In the genomic region with DNA sequence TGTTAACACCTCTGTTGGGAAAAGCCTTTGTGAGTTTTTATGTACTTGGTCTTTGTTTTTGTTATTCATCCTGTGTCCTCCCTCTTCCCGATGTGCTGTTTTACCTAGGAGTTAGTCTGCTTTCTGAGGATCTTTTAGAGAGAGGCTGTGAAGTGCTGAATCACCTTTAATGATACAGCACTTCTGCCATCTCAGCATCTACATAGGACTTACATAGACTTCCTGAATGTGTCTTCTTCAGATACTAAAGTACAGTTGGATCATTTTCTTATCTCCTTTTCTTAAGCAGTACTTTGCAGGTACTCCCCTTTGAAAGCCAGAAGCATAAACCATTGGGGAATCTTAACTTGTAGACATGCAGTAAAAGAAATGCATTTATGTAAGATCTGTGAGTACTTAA, we compare ENCODE assay signal across 20 cellular contexts. TPM values are rescaled to one million over a fixed set of nuclear protein-coding genes. Genes with fewer than 3 reads are reported as not detected.
A peak's percentile ranks its signal among the peaks of the same experiment; 100 is the strongest.
DNase-seq lines count a peak whose midpoint lies in the region; ATAC-seq and TF ChIP-seq lines count a peak whose summit lies in the region.
"Had no signal": no experiment of that assay in that cellular context is flagged by ENCODE, and none has a peak within 500 bp of the region (broad histone marks: within the 10 kb centered on the region; RNA-seq: fewer than 3 reads in every experiment).

No MANE protein-coding gene starts in this region.

- intact Hi-C loops in activated T-helper 1 cell treated with anti-CD3 and anti-CD28 coated beads, Interleukin-12 subunit alpha, Interleukin-12 subunit beta, Interleukin-2, Interleukin-4 antibody, amounts not matched to agents 30 ng/mL and 10 ng/mL and 1 ng/mL, durations not matched to agents 14 hours and 24 hours and 36 hours (cut with micrococcal nuclease): no loop called here
- intact Hi-C loops in adrenal gland (cut with DNase I): no loop called here

- H3K4me1 Mint-ChIP-seq in CD8-positive, alpha-beta memory T cell: peaks cover 20 to 71% (median 36%) of the 10 kb centered on the region in 3 donors
- H3K4me1 Mint-ChIP-seq in GM23338: peaks cover 20% of the 10 kb centered on the region
- peaks cover 42% of the 10 kb centered on the region for H3K4me1 Mint-ChIP-seq in activated T-helper 1 cell treated with anti-CD3 and anti-CD28 coated beads, Interleukin-12 subunit alpha, Interleukin-12 subunit beta, Interleukin-2, Interleukin-4 antibody, amounts not matched to agents 30 ng/mL and 10 ng/mL and 1 ng/mL, durations not matched to agents 14 hours and 24 hours and 36 hours (ENCODE audit: low read depth)

- no peaks in the 10 kb centered on the region for H3K27me3 Mint-ChIP-seq in CD8-positive, alpha-beta memory T cell
- H3K27me3 Mint-ChIP-seq in GM23338 (ENCODE audit: insufficient read depth, low read depth, poor library complexity): peaks cover 2% of the 10 kb centered on the region
- no peaks in the 10 kb centered on the region for H3K27me3 Mint-ChIP-seq in activated T-helper 1 cell treated with anti-CD3 and anti-CD28 coated beads, Interleukin-12 subunit alpha, Interleukin-12 subunit beta, Interleukin-2, Interleukin-4 antibody, amounts not matched to agents 30 ng/mL and 10 ng/mL and 1 ng/mL, durations not matched to agents 14 hours and 24 hours and 36 hours (ENCODE audit: insufficient read depth)
- H3K27me3 Mint-ChIP-seq: activated naive CD8-positive, alpha-beta T cell treated with anti-CD3 and anti-CD28 coated beads, Interleukin-2, amount 10 ng/mL, durations not matched to agents 7 days and 5 days had no signal

- H3K27ac Mint-ChIP-seq in CD8-positive, alpha-beta memory T cell: peak overlapping the region in 6 of 8 donors; percentile 38 to 81 (median 56)
- peak overlapping the region; percentile 91 for H3K27ac Mint-ChIP-seq in GM23338
- H3K27ac Mint-ChIP-seq in activated T-helper 1 cell treated with anti-CD3 and anti-CD28 coated beads, Interleukin-12 subunit alpha, Interleukin-12 subunit beta, Interleukin-2, Interleukin-4 antibody, amounts not matched to agents 30 ng/mL and 10 ng/mL and 1 ng/mL, durations not matched to agents 14 hours and 24 hours and 36 hours: peak overlapping the region; percentile 0
- H3K27ac Mint-ChIP-seq: activated naive CD8-positive, alpha-beta T cell treated with anti-CD3 and anti-CD28 coated beads, Interleukin-2, amount 10 ng/mL, durations not matched to agents 7 days and 5 days had no signal

- H2AFZ ChIP-seq in GM23338: no peak overlapping the region

- CTCF ChIA-PET in CD8-positive, alpha-beta memory T cell (lab: Charles Lee): interaction anchor here (0.9 to 1.9 kb wide), 2 partner anchors 26 to 31 kb away, joined by 3 to 6 read pairs; no protein-coding TSS in a partner anchor

- no peaks in the 10 kb centered on the region for H3K9me3 ChIP-seq in CD8-positive, alpha-beta memory T cell (ENCODE audit: low read length)
- no peaks in the 10 kb centered on the region for H3K9me3 ChIP-seq in adrenal gland (replicated peaks in 1 of 3)
- H3K9me3 ChIP-seq: BE2C, heart right ventricle, psoas muscle, spleen, testis had no signal

- H3K27ac ChIP-seq in CD8-positive, alpha-beta memory T cell (ENCODE audit: low read depth, low read length): no peak overlapping the region
- H3K27ac ChIP-seq in GM23338 (ENCODE audit: low read depth) (no peak overlapping the region), adrenal gland (no peak overlapping the region)
- H3K27ac ChIP-seq: cardiac muscle cell, heart right ventricle, psoas muscle, spleen, testis had no signal

- H4K20me1 ChIP-seq in GM23338 (replicated peaks; ENCODE audit: insufficient read depth): peaks cover 3% of the 10 kb centered on the region; the same call in 1 of the 2 replicates

- H3K27me3 ChIP-seq in CD8-positive, alpha-beta memory T cell (ENCODE audit: insufficient read depth, low read length, poor library complexity, severe bottlenecking): no peaks in the 10 kb centered on the region
- H3K27me3 ChIP-seq in GM23338 (ENCODE audit: insufficient read depth) (no peaks in the 10 kb centered on the region), adrenal gland (no peaks in the 10 kb centered on the region)
- H3K27me3 ChIP-seq: BE2C, cardiac muscle cell, heart right ventricle, spleen, testis had no signal

- H3K9me3 Mint-ChIP-seq in CD8-positive, alpha-beta memory T cell: no peaks in the 10 kb centered on the region
- no peaks in the 10 kb centered on the region for H3K9me3 Mint-ChIP-seq in GM23338
- H3K9me3 Mint-ChIP-seq in activated T-helper 1 cell treated with anti-CD3 and anti-CD28 coated beads, Interleukin-12 subunit alpha, Interleukin-12 subunit beta, Interleukin-2, Interleukin-4 antibody, amounts not matched to agents 30 ng/mL and 10 ng/mL and 1 ng/mL, durations not matched to agents 14 hours and 24 hours and 36 hours: no peaks in the 10 kb centered on the region
- H3K9me3 Mint-ChIP-seq: activated naive CD8-positive, alpha-beta T cell treated with anti-CD3 and anti-CD28 coated beads, Interleukin-2, amount 10 ng/mL, durations not matched to agents 7 days and 5 days had no signal

- no peak overlapping the region for H3K4me3 Mint-ChIP-seq in CD8-positive, alpha-beta memory T cell
- H3K4me3 Mint-ChIP-seq in GM23338: no peak overlapping the region
- no peak overlapping the region for H3K4me3 Mint-ChIP-seq in activated T-helper 1 cell treated with anti-CD3 and anti-CD28 coated beads, Interleukin-12 subunit alpha, Interleukin-12 subunit beta, Interleukin-2, Interleukin-4 antibody, amounts not matched to agents 30 ng/mL and 10 ng/mL and 1 ng/mL, durations not matched to agents 14 hours and 24 hours and 36 hours
- H3K4me3 Mint-ChIP-seq: activated naive CD8-positive, alpha-beta T cell treated with anti-CD3 and anti-CD28 coated beads, Interleukin-2, amount 10 ng/mL, durations not matched to agents 7 days and 5 days had no signal

- TF ChIP-seq CTCF in GM23338 (conservative IDR thresholded peaks at IDR 0.05; ENCODE audit: low read depth in 2 of 2) (no peak), adrenal gland (IDR thresholded peaks at IDR 0.05) (no peak)

- H3K36me3 ChIP-seq in CD8-positive, alpha-beta memory T cell (ENCODE audit: insufficient read depth, low read length): peaks cover 28% of the 10 kb centered on the region
- H3K36me3 ChIP-seq in GM23338 (ENCODE audit: insufficient read depth): peaks cover 20% of the 10 kb centered on the region; the same call in 1 of the 2 replicates
- H3K36me3 ChIP-seq in adrenal gland (replicated peaks in 1 of 2): peaks cover 0 to 53% of the 10 kb centered on the region in 2 donors

- ATAC-seq in GM23338 (peak; percentile 79), esophagus mucosa (no peak)
- ATAC-seq: heart right ventricle, PC-3, psoas muscle had no signal

- DNase-seq in CD8-positive, alpha-beta memory T cell: no peak
- DNase-seq in GM23338 (ENCODE audit: low spot score): peak; percentile 52
- DNase-seq in activated T-helper 1 cell treated with anti-CD3 and anti-CD28 coated beads, Interleukin-12 subunit alpha, Interleukin-12 subunit beta, Interleukin-2, Interleukin-4 antibody, amounts not matched to agents 30 ng/mL and 10 ng/mL and 1 ng/mL, durations not matched to agents 14 hours and 24 hours and 36 hours (ENCODE audit: low spot score): no peak
- DNase-seq in iPS-NIHi7 (ENCODE audit: extremely low spot score): peak; percentile 47
- DNase-seq in adrenal gland: no peak
- no peak for DNase-seq in SKM-1 (lab: John Stamatoyannopoulos, UW; ENCODE audit: unreplicated experiment)
- DNase-seq: activated naive CD8-positive, alpha-beta T cell treated with anti-CD3 and anti-CD28 coated beads, Interleukin-2, amount 10 ng/mL, durations not matched to agents 7 days and 5 days; BE2C; GF-D8; heart right ventricle; kidney; mammary epithelial cell; NCI-H1417 treated with DMSO at 0.1 percent for 48 hours; NCI-H69; PC-3; psoas muscle; spleen; testis had no signal

- no peak overlapping the region for H3K4me3 ChIP-seq in CD8-positive, alpha-beta memory T cell (ENCODE audit: low read length)
- H3K4me3 ChIP-seq in GM23338: no peak overlapping the region
- H3K4me3 ChIP-seq in adrenal gland: no peak overlapping the region
- H3K4me3 ChIP-seq: cardiac muscle cell, heart right ventricle, psoas muscle, spleen, testis had no signal

- 53 to 76% (median 65%) methylated on average over 1 of the region's 1 CpG for WGBS in adrenal gland, 4 donors

- TF ChIP-seq POLR2A in adrenal gland (IDR thresholded peaks at IDR 0.05): no peak

- H3F3A ChIP-seq in GM23338 (replicated peaks; ENCODE audit: low read depth): no peaks in the 10 kb centered on the region

- H3K4me1 ChIP-seq in CD8-positive, alpha-beta memory T cell (ENCODE audit: insufficient read depth, low read length): peaks cover 5% of the 10 kb centered on the region
- H3K4me1 ChIP-seq in GM23338 (ENCODE audit: insufficient read depth) (peaks cover 15% of the 10 kb centered on the region), adrenal gland (replicated peaks in 1 of 2) (no peaks in the 10 kb centered on the region)
- H3K4me1 ChIP-seq: BE2C, psoas muscle had no signal

- POLR2A ChIA-PET in CD8-positive, alpha-beta memory T cell (lab: Charles Lee): no interaction called here

- peaks cover 7 to 93% (median 31%) of the 10 kb centered on the region in 3 donors for H3K36me3 Mint-ChIP-seq in CD8-positive, alpha-beta memory T cell
- H3K36me3 Mint-ChIP-seq in GM23338 (ENCODE audit: low read depth): peaks cover 41% of the 10 kb centered on the region
- peaks cover 71% of the 10 kb centered on the region for H3K36me3 Mint-ChIP-seq in activated T-helper 1 cell treated with anti-CD3 and anti-CD28 coated beads, Interleukin-12 subunit alpha, Interleukin-12 subunit beta, Interleukin-2, Interleukin-4 antibody, amounts not matched to agents 30 ng/mL and 10 ng/mL and 1 ng/mL, durations not matched to agents 14 hours and 24 hours and 36 hours (ENCODE audit: low read depth)

- H3K4me2 ChIP-seq in GM23338: 0 out of 2 replicates have a peak overlapping the region, but pooled peaks have one; percentile 11

- 0 out of 2 replicates have a peak, but pooled peaks cover 5% of the 10 kb centered on the region for H3K9me2 ChIP-seq in GM23338 (ENCODE audit: insufficient read depth)

- H3K79me2 ChIP-seq in GM23338 (replicated peaks; ENCODE audit: insufficient read depth): no peaks in the 10 kb centered on the region; the same call in 1 of the 2 replicates

RNA-seq across cellular contexts. Expression of gene OTULIN, which starts 31.5 kb away (rescaled TPM):
- total RNA-seq in CD8-positive, alpha-beta memory T cell: 10 to 100 TPM; 86.2 to 87.6 TPM
- 28.1 TPM for polyA plus RNA-seq in CD8-positive, alpha-beta memory T cell
- total RNA-seq in GM23338 (2014; rRNA removed; shearing (Covaris generic)): 19.2 and 43.9 TPM in 2 replicates
- 21.2 and 24.3 TPM in 2 replicates for polyA plus RNA-seq in GM23338 (2016; fragmentation: Nextera tagmentation; extraction: Ambion mirVana)
- 57.4 and 58.7 TPM in 2 replicates for total RNA-seq in activated T-helper 1 cell treated with anti-CD3 and anti-CD28 coated beads, Interleukin-12 subunit alpha, Interleukin-12 subunit beta, Interleukin-2, Interleukin-4 antibody, amounts not matched to agents 30 ng/mL and 10 ng/mL and 1 ng/mL, durations not matched to agents 14 hours and 24 hours and 36 hours
- 10 to 100 TPM in 7 of 8 donors, 1 to 10 TPM in 1; 5.6 to 40.8 (median 22.1) TPM for total RNA-seq in adrenal gland
- polyA plus RNA-seq in adrenal gland: 1 to 10 TPM; 2.8 to 6.4 (median 5.0) TPM
- 26.1 TPM for total RNA-seq in esophagus mucosa

Comparison
In these comparisons a context has a peak if more than half of its experiments do, and no peak if none do; other contexts are left out.
1. DNase-seq: peak in GM23338 (single experiment) and iPS-NIHi7 (single experiment); none in CD8-positive, alpha-beta memory T cell (0 of 5), activated T-helper 1 cell treated with anti-CD3 and anti-CD28 coated beads, Interleukin-12 subunit alpha, Interleukin-12 subunit beta, Interleukin-2, Interleukin-4 antibody, amounts not matched to agents 30 ng/mL and 10 ng/mL and 1 ng/mL, durations not matched to agents 14 hours and 24 hours and 36 hours (single experiment), adrenal gland (0 of 7) and SKM-1 (single experiment).
2. H3K27ac Mint-ChIP-seq: peak in every context shown above with its lines; median percentile 91 in GM23338; 56 in CD8-positive, alpha-beta memory T cell; 0 in activated T-helper 1 cell treated with anti-CD3 and anti-CD28 coated beads, Interleukin-12 subunit alpha, Interleukin-12 subunit beta, Interleukin-2, Interleukin-4 antibody, amounts not matched to agents 30 ng/mL and 10 ng/mL and 1 ng/mL, durations not matched to agents 14 hours and 24 hours and 36 hours.